15 cellular contexts compared by ENCODE assay signal in genomic region chr5:141683596-141684161, GRCh38. TPM values are rescaled to one million over a fixed set of nuclear protein-coding genes. Genes with fewer than 3 reads are reported as not detected.
DNase-seq lines count a peak whose midpoint lies in the region; ATAC-seq, FAIRE-seq and TF ChIP-seq lines count a peak whose summit lies in the region.
"Had no signal": no experiment of that assay in that cellular context is flagged by ENCODE, and none has a peak within 500 bp of the region (broad histone marks: within the 10 kb centered on the region; RNA-seq: fewer than 3 reads in every experiment).

No MANE protein-coding gene starts in this region.

- no peaks in the 10 kb centered on the region for H3K36me3 ChIP-seq in CD4-positive, CD25-positive, alpha-beta regulatory T cell (ENCODE audit: control insufficient read depth, insufficient read depth, low read length)
- H3K36me3 ChIP-seq in adipocyte (ENCODE audit: control insufficient read depth, insufficient read depth, low read length, severe bottlenecking) (no peaks in the 10 kb centered on the region), SK-N-SH (replicated peaks in 1 of 2; ENCODE audit: control insufficient read depth in 1 of 2, insufficient read depth in 2 of 2, low read length in 1 of 2) (peaks cover 8% of the 10 kb centered on the region in 2 experiments), stomach (peaks cover 0 to 3% (median 0%) of the 10 kb centered on the region in 4 donors)
- H3K36me3 ChIP-seq: transverse colon had no signal

- peak overlapping the region in 2 of 4 donors; percentile 21 to 59 for H3K4me3 Mint-ChIP-seq in CD4-positive, CD25-positive, alpha-beta regulatory T cell
- H3K4me3 Mint-ChIP-seq in naive thymus-derived CD8-positive, alpha-beta T cell = peak overlapping the region in 5 of 10 donors; percentile 6 to 84 (median 32)

- CTCF ChIA-PET in SK-N-SH (lab: Yijun Ruan, JAX) = interaction anchor here (0.7 to 5.5 kb wide), 15 partner anchors 9 to 286 kb away, joined by 3 to 50 read pairs (median 6); partner anchors contain the start of gene PCDH1

- peaks cover 32% of the 10 kb centered on the region for H3K4me1 ChIP-seq in CD4-positive, CD25-positive, alpha-beta regulatory T cell (ENCODE audit: control insufficient read depth, insufficient read depth, low read length, poor library complexity, severe bottlenecking)
- H3K4me1 ChIP-seq in adipocyte (ENCODE audit: control insufficient read depth, insufficient read depth, low read length) = peaks cover 12% of the 10 kb centered on the region
- peaks cover 19 to 40% of the 10 kb centered on the region in 2 experiments; a peak in 3 of 4 replicates for H3K4me1 ChIP-seq in SK-N-SH (ENCODE audit: control insufficient read depth in 1 of 2, insufficient read depth in 2 of 2, low read depth in 1 of 2, low read length in 1 of 2)
- peaks cover 23 to 38% (median 31%) of the 10 kb centered on the region in 4 donors for H3K4me1 ChIP-seq in stomach

- H3K9me3 Mint-ChIP-seq in CD4-positive, CD25-positive, alpha-beta regulatory T cell = no peaks in the 10 kb centered on the region
- no peaks in the 10 kb centered on the region for H3K9me3 Mint-ChIP-seq in naive thymus-derived CD8-positive, alpha-beta T cell
- H3K9me3 Mint-ChIP-seq: stimulated activated memory B cell treated with anti-CD40 and anti-IgM and Interleukin-4, amounts not matched to agents 10 μg/mL and 1 μg/mL and 100 μg/mL, for 72 hours had no signal

- TF ChIP-seq POLR2A in stomach (IDR thresholded peaks at IDR 0.05) = no peak

- intact Hi-C loops in stomach (cut with DNase I; ENCODE audit: low total_unique reads) = no loop called here

- H3K79me2 ChIP-seq in SK-N-SH (ENCODE audit: insufficient read depth) = peaks cover 20% of the 10 kb centered on the region; the same call in 1 of the 2 replicates

- peaks cover 4% of the 10 kb centered on the region for H3K27me3 Mint-ChIP-seq in CD4-positive, CD25-positive, alpha-beta regulatory T cell
- no peaks in the 10 kb centered on the region for H3K27me3 Mint-ChIP-seq in naive thymus-derived CD8-positive, alpha-beta T cell
- H3K27me3 Mint-ChIP-seq: stimulated activated memory B cell treated with anti-CD40 and anti-IgM and Interleukin-4, amounts not matched to agents 10 μg/mL and 1 μg/mL and 100 μg/mL, for 72 hours had no signal

- no peak overlapping the region for H3K9ac ChIP-seq in adipocyte (ENCODE audit: low read length)
- H3K9ac ChIP-seq in SK-N-SH = no peak overlapping the region
- H3K9ac ChIP-seq: GM23248 had no signal

- peak overlapping the region; percentile 51 for H3K27ac ChIP-seq in CD4-positive, CD25-positive, alpha-beta regulatory T cell (ENCODE audit: insufficient read depth, low read length, poor library complexity, severe bottlenecking)
- peak overlapping the region in 1 of 2 experiments; percentile 96; a peak in 2 of 4 replicates for H3K27ac ChIP-seq in SK-N-SH (ENCODE audit: low read depth in 2 of 2, low read length in 1 of 2)
- H3K27ac ChIP-seq in stomach = no peak overlapping the region
- H3K27ac ChIP-seq: 22Rv1, GM23248, transverse colon had no signal

- H2AFZ ChIP-seq in SK-N-SH (ENCODE audit: low read depth) = no peak overlapping the region
- H2AFZ ChIP-seq: GM23248 had no signal

- no peak for TF ChIP-seq RAD21 in SK-N-SH (IDR thresholded peaks at IDR 0.05; ENCODE audit: low read length)

- no peaks in the 10 kb centered on the region for H3K36me3 Mint-ChIP-seq in CD4-positive, CD25-positive, alpha-beta regulatory T cell
- H3K36me3 Mint-ChIP-seq in naive thymus-derived CD8-positive, alpha-beta T cell = no peaks in the 10 kb centered on the region
- H3K36me3 Mint-ChIP-seq: stimulated activated memory B cell treated with anti-CD40 and anti-IgM and Interleukin-4, amounts not matched to agents 10 μg/mL and 1 μg/mL and 100 μg/mL, for 72 hours had no signal

- peaks cover 5 to 36% (median 21%) of the 10 kb centered on the region in 4 donors for H3K4me1 Mint-ChIP-seq in CD4-positive, CD25-positive, alpha-beta regulatory T cell
- peaks cover 18 to 44% (median 29%) of the 10 kb centered on the region in 4 donors for H3K4me1 Mint-ChIP-seq in naive thymus-derived CD8-positive, alpha-beta T cell

- POLR2A ChIA-PET in naive thymus-derived CD8-positive, alpha-beta T cell (lab: Charles Lee) = interaction anchor here (0.6 to 3.4 kb wide), 18 partner anchors 9 to 897 kb away, joined by 3 to 25 read pairs (median 5); partner anchors contain the start of genes FCHSD1, GNPDA1, HDAC3 and PCDH1
- POLR2A ChIA-PET in SK-N-SH (lab: Yijun Ruan, JAX) = interaction anchor here (0.7 to 2.6 kb wide), 5 partner anchors 12 to 277 kb away, joined by 3 to 8 read pairs (median 4); partner anchors contain the start of gene DELE1

- no peak for FAIRE-seq in urothelium cell line (lab: Jason Lieb, UNC)

- DNase-seq in DMS 273 (lab: John Stamatoyannopoulos, UW; ENCODE audit: unreplicated experiment) = peak; percentile 12
- DNase-seq in DMS 273 treated with DMSO at 0.1 percent for 48 hours (lab: John Stamatoyannopoulos, UW) = no peak
- no peak for DNase-seq in CD4-positive, CD25-positive, alpha-beta regulatory T cell
- DNase-seq in adipocyte (ENCODE audit: low read depth) = peak; percentile 29
- no peak for DNase-seq in naive thymus-derived CD8-positive, alpha-beta T cell
- no peak for DNase-seq in urothelium cell line (ENCODE audit: low spot score)
- DNase-seq in SK-N-SH = no peak
- DNase-seq in stomach = no peak
- DNase-seq: GM23248, NCI-H2107, NCI-H69 had no signal

- H3K4me2 ChIP-seq in SK-N-SH = no peak overlapping the region

- H3K9me2 ChIP-seq in SK-N-SH = no peaks in the 10 kb centered on the region

- H3K4me3 ChIP-seq in CD4-positive, CD25-positive, alpha-beta regulatory T cell (ENCODE audit: low read depth, low read length) = peak overlapping the region; percentile 32
- H3K4me3 ChIP-seq in adipocyte (ENCODE audit: low read length) (no peak overlapping the region), SK-N-SH (ENCODE audit: low read depth in 2 of 2, low read length in 1 of 2) (no peak overlapping the region), stomach (no peak overlapping the region)
- H3K4me3 ChIP-seq: GM23248, transverse colon had no signal

- no peaks in the 10 kb centered on the region for H3K27me3 ChIP-seq in CD4-positive, CD25-positive, alpha-beta regulatory T cell (ENCODE audit: control insufficient read depth, insufficient read depth, low read length)
- H3K27me3 ChIP-seq in adipocyte (replicated peaks; ENCODE audit: control insufficient read depth, insufficient read depth, low read length) = peaks cover 3% of the 10 kb centered on the region
- no peaks in the 10 kb centered on the region for H3K27me3 ChIP-seq in SK-N-SH (ENCODE audit: insufficient read depth)
- H3K27me3 ChIP-seq in stomach = no peaks in the 10 kb centered on the region
- H3K27me3 ChIP-seq: transverse colon had no signal

- TF ChIP-seq CTCF in SK-N-SH (IDR thresholded peaks at IDR 0.05) (no peak), stomach (IDR thresholded peaks at IDR 0.05) (no peak)

- no peak for ATAC-seq in CD4-positive, CD25-positive, alpha-beta regulatory T cell (ENCODE audit: low read depth in 2 of 2)
- ATAC-seq in naive thymus-derived CD8-positive, alpha-beta T cell = no peak

- H3K9me3 ChIP-seq in CD4-positive, CD25-positive, alpha-beta regulatory T cell (ENCODE audit: control insufficient read depth in 2 of 2, low read length in 2 of 2) = no peaks in the 10 kb centered on the region
- no peaks in the 10 kb centered on the region for H3K9me3 ChIP-seq in adipocyte (ENCODE audit: control insufficient read depth, low read length)
- H3K9me3 ChIP-seq in SK-N-SH = no peaks in the 10 kb centered on the region
- H3K9me3 ChIP-seq in stomach = no peaks in the 10 kb centered on the region
- H3K9me3 ChIP-seq: transverse colon had no signal

- peak overlapping the region in 2 of 3 donors; percentile 62 to 88 for H3K27ac Mint-ChIP-seq in CD4-positive, CD25-positive, alpha-beta regulatory T cell
- H3K27ac Mint-ChIP-seq in naive thymus-derived CD8-positive, alpha-beta T cell = peak overlapping the region in 6 of 10 donors; percentile 22 to 83 (median 64)
- H3K27ac Mint-ChIP-seq: progenitor cell of endocrine pancreas; stimulated activated memory B cell treated with anti-CD40 and anti-IgM and Interleukin-4, amounts not matched to agents 10 μg/mL and 1 μg/mL and 100 μg/mL, for 72 hours had no signal

- H4K20me1 ChIP-seq in SK-N-SH (ENCODE audit: insufficient read depth) = no peaks in the 10 kb centered on the region

- peaks cover 22% of the 10 kb centered on the region for H3F3A ChIP-seq in SK-N-SH (replicated peaks; ENCODE audit: insufficient read depth)

- TF ChIP-seq EP300 in SK-N-SH (IDR thresholded peaks at IDR 0.05; ENCODE audit: borderline replicate concordance in 1 of 2, low read depth in 1 of 2, low read length in 1 of 2) (no peak), stomach (IDR thresholded peaks at IDR 0.05) (no peak)

RNA-seq across cellular contexts. Expression of gene ARAP3, which starts 1.6 kb away (rescaled TPM):
- 6.1 TPM for total RNA-seq in CD4-positive, CD25-positive, alpha-beta regulatory T cell
- polyA plus RNA-seq in CD4-positive, CD25-positive, alpha-beta regulatory T cell = 1 to 10 TPM in 1 of 4 donors, under 1 TPM in 2, not detected in 1; 0.25 to 1.3 (median 0.30) TPM
- 10 to 100 TPM; 38.2 to 41.4 TPM for total RNA-seq in naive thymus-derived CD8-positive, alpha-beta T cell
- polyA plus RNA-seq in naive thymus-derived CD8-positive, alpha-beta T cell = not detected
- polyA plus RNA-seq in SK-N-SH (2012; rRNA removed) (5.5 and 6.5 TPM in 2 replicates), stomach (1 to 10 TPM; 4.3 to 6.3 (median 5.0) TPM)
- polyA plus RNA-seq in SK-N-SH (2012; cell fraction: cytosol; rRNA removed) = 2.8 and 4.6 TPM in 2 replicates
- polyA plus RNA-seq in SK-N-SH (2012; cell fraction: nucleus; rRNA removed) = 31.5 and 41.8 TPM in 2 replicates
- 10 to 100 TPM in 1 of 5 donors, 1 to 10 TPM in 4; 2.3 to 11.9 (median 6.2) TPM for total RNA-seq in stomach

RNA-seq across cellular contexts. Expression of gene FCHSD1, which starts 32.5 kb away (rescaled TPM):
- total RNA-seq in CD4-positive, CD25-positive, alpha-beta regulatory T cell = 115 TPM
- polyA plus RNA-seq in CD4-positive, CD25-positive, alpha-beta regulatory T cell = 10 to 100 TPM in 1 of 4 donors, 1 to 10 TPM in 3; 7.7 to 16.0 (median 8.2) TPM
- total RNA-seq in naive thymus-derived CD8-positive, alpha-beta T cell = 100 to 1,000 TPM; 110 to 115 TPM
- 1 to 10 TPM; 8.8 to 9.4 (median 9.3) TPM for polyA plus RNA-seq in naive thymus-derived CD8-positive, alpha-beta T cell
- polyA plus RNA-seq in SK-N-SH (2012; rRNA removed) (49.2 and 58.3 TPM in 2 replicates), stomach (1 to 10 TPM; 5.0 to 9.9 (median 9.0) TPM)
- 8.9 and 12.7 TPM in 2 replicates for polyA plus RNA-seq in SK-N-SH (2012; cell fraction: cytosol; rRNA removed)
- 382 and 466 TPM in 2 replicates for polyA plus RNA-seq in SK-N-SH (2012; cell fraction: nucleus; rRNA removed)
- total RNA-seq in stomach = 10 to 100 TPM; 12.3 to 66.5 (median 28.0) TPM

RNA-seq across cellular contexts. Expression of gene RELL2, which starts 46.9 kb away (rescaled TPM):
- 20.5 TPM for total RNA-seq in CD4-positive, CD25-positive, alpha-beta regulatory T cell
- 1 to 10 TPM; 2.4 to 5.5 (median 3.5) TPM for polyA plus RNA-seq in CD4-positive, CD25-positive, alpha-beta regulatory T cell
- 10 to 100 TPM; 22.3 to 23.9 TPM for total RNA-seq in naive thymus-derived CD8-positive, alpha-beta T cell
- polyA plus RNA-seq in naive thymus-derived CD8-positive, alpha-beta T cell = 1 to 10 TPM; 2.6 to 3.9 (median 3.4) TPM
- 15.6 and 16.1 TPM in 2 replicates for polyA plus RNA-seq in SK-N-SH (2012; rRNA removed)
- 8.0 and 12.2 TPM in 2 replicates for polyA plus RNA-seq in SK-N-SH (2012; cell fraction: cytosol; rRNA removed)
- polyA plus RNA-seq in SK-N-SH (2012; cell fraction: nucleus; rRNA removed) = 46.7 and 59.2 TPM in 2 replicates
- total RNA-seq in stomach = 1 to 10 TPM in 3 of 5 donors, under 1 TPM in 1, not detected in 1; 0.45 to 2.2 (median 1.1) TPM
- 1 to 10 TPM in 2 of 3 donors, under 1 TPM in 1; 0.61 to 4.9 (median 1.8) TPM for polyA plus RNA-seq in stomach

RNA-seq across cellular contexts. Expression of gene HDAC3, which starts 47.0 kb away (rescaled TPM):
- total RNA-seq in CD4-positive, CD25-positive, alpha-beta regulatory T cell = 83.9 TPM
- 100 to 1,000 TPM in 1 of 4 donors, 10 to 100 TPM in 3; 94.0 to 102 (median 96.1) TPM for polyA plus RNA-seq in CD4-positive, CD25-positive, alpha-beta regulatory T cell
- 10 to 100 TPM; 71.1 to 81.6 TPM for total RNA-seq in naive thymus-derived CD8-positive, alpha-beta T cell
- polyA plus RNA-seq in naive thymus-derived CD8-positive, alpha-beta T cell = 100 to 1,000 TPM in 1 of 3 donors, 10 to 100 TPM in 2; 85.7 to 100 (median 91.7) TPM
- polyA plus RNA-seq in SK-N-SH (2012; rRNA removed) (104 and 115 TPM in 2 replicates), stomach (10 to 100 TPM; 34.7 to 51.8 (median 36.2) TPM)
- 74.7 and 86.2 TPM in 2 replicates for polyA plus RNA-seq in SK-N-SH (2012; cell fraction: cytosol; rRNA removed)
- 171 and 231 TPM in 2 replicates for polyA plus RNA-seq in SK-N-SH (2012; cell fraction: nucleus; rRNA removed)
- total RNA-seq in stomach = 10 to 100 TPM; 37.1 to 64.3 (median 48.4) TPM

Comparison
In these comparisons a context has a peak if more than half of its experiments do, and no peak if none do; other contexts are left out.
1. DNase-seq: peak in DMS 273 (single experiment) and adipocyte (single experiment); none in DMS 273 treated with DMSO at 0.1 percent for 48 hours (single experiment), CD4-positive, CD25-positive, alpha-beta regulatory T cell (0 of 3), naive thymus-derived CD8-positive, alpha-beta T cell (0 of 10), urothelium cell line (single experiment), SK-N-SH (single experiment) and stomach (single experiment).